ENCODE assay signal across 12 cellular contexts in genomic region chr13:98974053-98974452, GRCh38. TPM values are rescaled to one million over a fixed set of nuclear protein-coding genes. Genes with fewer than 3 reads are reported as not detected.
DNase-seq lines count a peak whose midpoint lies in the region; ATAC-seq and TF ChIP-seq lines count a peak whose summit lies in the region.
"Had no signal": no experiment of that assay in that cellular context is flagged by ENCODE, and none has a peak within 500 bp of the region (broad histone marks: within the 10 kb centered on the region; RNA-seq: fewer than 3 reads in every experiment).

No MANE protein-coding gene starts in this region.

- H3K4me3 ChIP-seq in NB4 (ENCODE audit: low read depth, low read length) (no peak overlapping the region), dorsolateral prefrontal cortex (peak overlapping the region in 23 of 59 donors; percentile 2 to 79 (median 66)), skeletal muscle tissue (ENCODE audit: low read length in 3 of 3) (no peak overlapping the region)

- peak; percentile 39 for ATAC-seq in GM19351 (IDR thresholded peaks at IDR 0.05; ENCODE audit: unreplicated experiment)
- ATAC-seq in HG03571 (IDR thresholded peaks at IDR 0.05; ENCODE audit: unreplicated experiment): no peak
- ATAC-seq: stimulated activated effector memory CD8-positive, alpha-beta T cell treated with anti-CD3 and anti-CD28 coated beads, Interleukin-12 subunit alpha, Interleukin-12 subunit beta, amount 100 ng/mL, for 72 hours; WTC11 had no signal

- H3K27ac ChIP-seq in dorsolateral prefrontal cortex: peak overlapping the region in 48 of 59 donors; percentile 4 to 98 (median 92)
- H3K27ac ChIP-seq in skeletal muscle tissue (ENCODE audit: low read depth, low read length): peak overlapping the region; percentile 56

- H3K36me3 ChIP-seq in skeletal muscle tissue (ENCODE audit: control insufficient read depth in 3 of 3, insufficient read depth in 3 of 3, low read length in 3 of 3): no peaks in the 10 kb centered on the region

- DNase-seq in NB4 (ENCODE audit: low read depth): peak; percentile 50
- no peak for DNase-seq in dorsolateral prefrontal cortex
- DNase-seq in activated CD4-positive, alpha-beta T cell treated with anti-CD3 and anti-CD28 coated beads, Interleukin-2, amount 50 U/mL, for 48 hours: no peak
- DNase-seq in stimulated activated CD4-positive, alpha-beta T cell treated with anti-CD3 and anti-CD28 coated beads, Interleukin-2, amount 100 ng/mL, for 24 hours: no peak
- DNase-seq: HFFc6; NCI-H1694; stimulated activated CD4-positive, alpha-beta T cell treated with anti-CD3 and anti-CD28 coated beads, Interleukin-2, amount 100 ng/mL, for 48 hours had no signal

- TF ChIP-seq POLR2A in NB4 (IDR thresholded peaks at IDR 0.05; ENCODE audit: extremely low read depth, insufficient read length): no peak

- peak overlapping the region in 1 of 3 donors; percentile 9 for H3K9ac ChIP-seq in skeletal muscle tissue (ENCODE audit: low read depth in 1 of 3, low read length in 3 of 3)

- H3K4me1 ChIP-seq in skeletal muscle tissue (ENCODE audit: control insufficient read depth in 3 of 3, insufficient read depth in 3 of 3, low read length in 3 of 3): peaks cover 24 to 31% (median 29%) of the 10 kb centered on the region in 3 donors

- H3K9me3 ChIP-seq in skeletal muscle tissue (ENCODE audit: control insufficient read depth in 3 of 3, low read length in 3 of 3): no peaks in the 10 kb centered on the region

- intact Hi-C loops in dorsolateral prefrontal cortex (cut with DNase I): loop anchor here (10.0 kb wide), 1 partner anchor 79 kb away; no protein-coding TSS in a partner anchor

- H3K27me3 ChIP-seq in dorsolateral prefrontal cortex (no peaks in the 10 kb centered on the region), skeletal muscle tissue (ENCODE audit: control insufficient read depth in 3 of 3, insufficient read depth in 3 of 3, low read length in 3 of 3) (peaks cover 0 to 5% (median 1%) of the 10 kb centered on the region in 3 donors)

- TF ChIP-seq CTCF in NB4 (IDR thresholded peaks at IDR 0.05; ENCODE audit: low read depth, low read length) (no peak), dorsolateral prefrontal cortex (IDR thresholded peaks at IDR 0.05 in 54 of 56, conservative IDR thresholded peaks at IDR 0.05 in 2 of 56; ENCODE audit: low read depth in 1 of 56, partially characterized antibody in 56 of 56) (no peak)

RNA-seq across cellular contexts. Expression of gene DOCK9, which starts 3.8 kb away (rescaled TPM):
- total RNA-seq in dorsolateral prefrontal cortex (100 to 1,000 TPM in 118 of 120 experiments, 10 to 100 TPM in 2; 92.4 to 354 (median 139) TPM), skeletal muscle tissue (86.6 TPM)
